ENCODE assay signal across 12 cellular contexts in genomic region chr3:23590874-23591273, GRCh38.
DNase-seq lines count a peak whose midpoint lies in the region; ATAC-seq and TF ChIP-seq lines count a peak whose summit lies in the region.
"Had no signal": no experiment of that assay in that cellular context is flagged by ENCODE, and none has a peak within 500 bp of the region (broad histone marks: within the 10 kb centered on the region; RNA-seq: fewer than 3 reads in every experiment).

No MANE protein-coding gene starts in this region.

- H2BK120ac ChIP-seq in mesenchymal stem cell (ENCODE audit: low read depth, low read length) = no peak overlapping the region

- H4K8ac ChIP-seq in mesenchymal stem cell (ENCODE audit: low read length) = no peak overlapping the region

- H2BK15ac ChIP-seq in mesenchymal stem cell (ENCODE audit: low read depth, poor library complexity, severe bottlenecking) = no peak overlapping the region

- no peak overlapping the region for H2BK5ac ChIP-seq in mesenchymal stem cell (ENCODE audit: low read depth, low read length, poor library complexity, severe bottlenecking)

- no peak overlapping the region for H3K23ac ChIP-seq in mesenchymal stem cell (ENCODE audit: low read length in 2 of 2)

- TF ChIP-seq CTCF in upper lobe of right lung (IDR thresholded peaks at IDR 0.05) = no peak

- peak; percentile 6 for DNase-seq in COLO829 (ENCODE audit: low spot score)
- DNase-seq in GM19238 (ENCODE audit: insufficient read length, low spot score) = peak; percentile 18
- no peak for DNase-seq in upper lobe of right lung
- no peak for DNase-seq in mesenchymal stem cell
- DNase-seq in HT-29 (ENCODE audit: low spot score) = no peak
- DNase-seq in iPS-NIHi11 (ENCODE audit: low spot score) = no peak
- DNase-seq: activated CD8-positive, alpha-beta T cell treated with anti-CD3 and anti-CD28 coated beads, Interleukin-2, amount 10 ng/mL, durations not matched to agents 7 days and 5 days; amygdala; immature natural killer cell; uterus had no signal

- 83% methylated on average over 4 of the region's 4 CpGs for WGBS in mesenchymal stem cell

- no peaks in the 10 kb centered on the region for H3K4me1 ChIP-seq in upper lobe of right lung
- no peaks in the 10 kb centered on the region for H3K4me1 ChIP-seq in mesenchymal stem cell (ENCODE audit: control insufficient read depth, insufficient read depth, low read depth, low read length)
- H3K4me1 ChIP-seq: uterus had no signal

- H3K4ac ChIP-seq in mesenchymal stem cell (ENCODE audit: low read depth in 1 of 2, low read length in 2 of 2) = no peak overlapping the region

- no peak overlapping the region for H2BK12ac ChIP-seq in mesenchymal stem cell (ENCODE audit: low read length in 2 of 2)

- H3K27ac ChIP-seq in upper lobe of right lung (no peak overlapping the region), mesenchymal stem cell (ENCODE audit: low read length, poor library complexity, severe bottlenecking) (no peak overlapping the region)
- H3K27ac ChIP-seq: uterus had no signal

- peak; percentile 87 for ATAC-seq in HG02623 (IDR thresholded peaks at IDR 0.05; ENCODE audit: unreplicated experiment)
- ATAC-seq in HG03442 (IDR thresholded peaks at IDR 0.05; ENCODE audit: unreplicated experiment) = peak; percentile 89
- ATAC-seq in upper lobe of right lung = no peak
- ATAC-seq: activated CD8-positive, alpha-beta T cell treated with anti-CD3 and anti-CD28 coated beads, Interleukin-2, amount 10 ng/mL, durations not matched to agents 7 days and 5 days had no signal

- H3K14ac ChIP-seq in mesenchymal stem cell (ENCODE audit: low read length in 2 of 2) = no peak overlapping the region

- H3K4me2 ChIP-seq in mesenchymal stem cell (ENCODE audit: low read length, poor library complexity, severe bottlenecking) = no peak overlapping the region

- H3K79me1 ChIP-seq in mesenchymal stem cell (replicated peaks; ENCODE audit: low read length, poor library complexity, severe bottlenecking) = peaks cover 3% of the 10 kb centered on the region

- no peak overlapping the region for H3K9ac ChIP-seq in mesenchymal stem cell (ENCODE audit: low read length)

- H2AFZ ChIP-seq in mesenchymal stem cell (ENCODE audit: low read depth, low read length) = no peak overlapping the region

- H3K36me3 ChIP-seq in upper lobe of right lung (no peaks in the 10 kb centered on the region), mesenchymal stem cell (ENCODE audit: control insufficient read depth in 1 of 2, insufficient read depth in 2 of 2, low read depth in 1 of 2, low read length in 2 of 2) (no peaks in the 10 kb centered on the region)

- no peaks in the 10 kb centered on the region for H3K27me3 ChIP-seq in upper lobe of right lung
- H3K27me3 ChIP-seq in mesenchymal stem cell (ENCODE audit: control insufficient read depth in 1 of 2, insufficient read depth in 1 of 2, low read length in 2 of 2) = no peaks in the 10 kb centered on the region
- H3K27me3 ChIP-seq: uterus had no signal

- H3K4me3 ChIP-seq in upper lobe of right lung (no peak overlapping the region), mesenchymal stem cell (ENCODE audit: insufficient read depth in 1 of 2, low read depth in 1 of 2, low read length in 2 of 2) (no peak overlapping the region)
- H3K4me3 ChIP-seq: uterus had no signal

- H4K91ac ChIP-seq in mesenchymal stem cell (ENCODE audit: low read length) = no peak overlapping the region

- intact Hi-C loops in upper lobe of right lung (cut with DNase I) = no loop called here

- no peak overlapping the region for H2AK5ac ChIP-seq in mesenchymal stem cell (ENCODE audit: low read length, severe bottlenecking)

- no peak overlapping the region for H3K18ac ChIP-seq in mesenchymal stem cell (ENCODE audit: low read depth in 1 of 2, low read length in 2 of 2)

- H3K9me3 ChIP-seq in upper lobe of right lung (no peaks in the 10 kb centered on the region), mesenchymal stem cell (ENCODE audit: control insufficient read depth, low read length) (no peaks in the 10 kb centered on the region)
- H3K9me3 ChIP-seq: uterus had no signal

Comparison
In these comparisons a context has a peak if more than half of its experiments do, and no peak if none do; other contexts are left out.
1. DNase-seq: peak in COLO829 (single experiment) and GM19238 (single experiment); none in upper lobe of right lung (single experiment), mesenchymal stem cell (single experiment), HT-29 (single experiment) and iPS-NIHi11 (single experiment).